Comparison of ENCODE assay signal across 1 cellular context in the genomic region with DNA sequence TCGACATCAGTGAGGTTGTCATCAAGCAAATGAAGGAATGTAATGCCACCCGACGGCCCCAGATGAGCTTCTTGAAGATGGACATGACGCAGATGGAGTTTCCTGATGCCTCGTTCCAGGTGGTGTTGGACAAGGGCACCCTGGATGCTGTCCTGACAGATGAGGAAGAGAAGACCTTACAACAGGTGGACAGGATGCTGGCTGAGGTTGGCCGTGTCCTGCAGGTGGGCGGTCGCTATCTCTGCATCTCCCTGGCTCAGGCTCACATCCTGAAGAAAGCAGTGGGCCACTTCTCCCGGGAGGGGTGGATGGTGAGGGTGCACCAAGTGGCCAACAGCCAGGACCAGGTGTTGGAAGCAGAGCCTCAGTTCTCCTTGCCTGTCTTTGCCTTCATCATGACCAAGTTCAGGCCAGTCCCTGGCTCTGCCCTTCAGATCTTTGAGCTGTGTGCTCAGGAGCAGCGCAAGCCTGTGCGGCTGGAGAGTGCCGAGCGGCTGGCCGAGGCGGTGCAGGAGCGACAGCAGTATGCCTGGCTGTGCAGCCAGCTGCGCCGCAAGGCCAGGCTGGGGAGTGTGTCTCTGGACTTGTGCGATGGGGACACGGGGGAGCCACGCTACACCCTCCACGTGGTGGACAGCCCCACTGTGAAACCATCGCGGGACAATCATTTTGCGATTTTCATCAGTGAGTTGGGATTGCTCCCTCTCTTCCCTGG.
TF ChIP-seq lines count a peak whose summit lies in the region.

No MANE protein-coding gene starts in this region.

TF ChIP-seq in HepG2, 621 proteins besides CTCF, POLR2A, EP300 and RAD21:
- TF ChIP-seq KLF12 (CRISPR knock-in tag; IDR thresholded peaks at IDR 0.05; ENCODE audit: borderline replicate concordance): no peak
- no peak for TF ChIP-seq TBX3 (IDR thresholded peaks at IDR 0.05; ENCODE audit: borderline replicate concordance)
- no peak for TF ChIP-seq ZNF367 (CRISPR knock-in tag; IDR thresholded peaks at IDR 0.05; ENCODE audit: borderline replicate concordance)
- no peak for TF ChIP-seq ZMYM3 (CRISPR knock-in tag; IDR thresholded peaks at IDR 0.05)
- TF ChIP-seq AGO2 (optimal IDR thresholded peaks at IDR 0.05; ENCODE audit: low read depth, low read length): peak; percentile 31
TF ChIP-seq in HepG2: peak in this region for 1.
